ENCODE assay signal across 12 cellular contexts in the genomic region with DNA sequence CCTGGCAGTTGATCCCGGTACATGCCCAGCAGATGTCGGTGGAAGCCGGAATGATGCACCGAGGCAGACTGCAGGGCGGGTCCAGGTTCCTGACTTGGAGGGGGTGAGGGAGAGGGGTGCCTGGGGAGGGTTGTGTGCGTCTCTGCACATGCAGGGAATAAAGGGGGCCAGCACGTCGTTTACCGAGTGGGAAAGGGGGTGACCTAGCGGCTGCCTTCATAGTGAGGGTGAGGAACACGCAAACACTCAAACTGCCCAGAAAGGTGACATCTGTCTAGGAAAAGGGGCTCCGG.
A peak's percentile ranks its signal among the peaks of the same experiment; 100 is the strongest.
DNase-seq lines count a peak whose midpoint lies in the region.
"Had no signal": no experiment of that assay in that cellular context is flagged by ENCODE, and none has a peak within 500 bp of the region (broad histone marks: within the 10 kb centered on the region; RNA-seq: fewer than 3 reads in every experiment).

No MANE protein-coding gene starts in this region.

- no peak overlapping the region for H2AFZ ChIP-seq in trophoblast cell (ENCODE audit: insufficient read depth, low read length, poor library complexity)

- no peak overlapping the region for H4K91ac ChIP-seq in trophoblast cell (ENCODE audit: low read depth, low read length)

- H2BK5ac ChIP-seq in trophoblast cell (ENCODE audit: low read depth, low read length, poor library complexity), result no peak overlapping the region

- no peak overlapping the region for H3K4me2 ChIP-seq in trophoblast cell (ENCODE audit: low read length)

- no peak overlapping the region for H3K27ac ChIP-seq in trophoblast cell (ENCODE audit: low read depth, low read length)

- H2BK120ac ChIP-seq in trophoblast cell (ENCODE audit: insufficient read depth, low read length, poor library complexity), result no peak overlapping the region

- H2AK5ac ChIP-seq in trophoblast cell (ENCODE audit: low read length), result no peak overlapping the region

- H4K12ac ChIP-seq in trophoblast cell (ENCODE audit: low read depth, low read length), result no peak overlapping the region

- no peak overlapping the region for H2BK12ac ChIP-seq in trophoblast cell (ENCODE audit: low read length)

- no peaks in the 10 kb centered on the region for H3K79me2 ChIP-seq in trophoblast cell (ENCODE audit: control insufficient read depth, insufficient read depth, low read length, poor library complexity)

- no peak overlapping the region for H4K8ac ChIP-seq in trophoblast cell (ENCODE audit: low read depth, low read length)

- no peak overlapping the region for H3K14ac ChIP-seq in trophoblast cell (ENCODE audit: low read length)

- H3K79me1 ChIP-seq in trophoblast cell (ENCODE audit: low read length), result no peaks in the 10 kb centered on the region

- H3K9ac ChIP-seq in trophoblast cell (ENCODE audit: low read length), result no peak overlapping the region

- DNase-seq in activated CD8-positive, alpha-beta memory T cell treated with anti-CD3 and anti-CD28 coated beads, Interleukin-2, amount 50 U/mL, for 48 hours, result peak; percentile 23
- no peak for DNase-seq in activated CD8-positive, alpha-beta memory T cell treated with anti-CD3 and anti-CD28 coated beads, Interleukin-2, amount 50 U/mL, for 4 hours
- DNase-seq in NCI-H69 (lab: John Stamatoyannopoulos, UW) (peak; percentile 48), trophoblast cell (no peak), NCI-H146 treated with DMSO at 0.1 percent for 48 hours (lab: John Stamatoyannopoulos, UW; ENCODE audit: unreplicated experiment) (no peak)
- no peak for DNase-seq in activated T-cell treated with anti-CD3 and anti-CD28 coated beads, Interleukin-2, amount 50 U/mL, for 48 hours
- DNase-seq: BE2C; CD4-positive, alpha-beta memory T cell; DMS79; GDM1; H9; IMR-90 had no signal

- H3K18ac ChIP-seq in trophoblast cell (ENCODE audit: low read length), result no peak overlapping the region

- H3K27me3 ChIP-seq in trophoblast cell (ENCODE audit: insufficient read depth, low read length), result no peaks in the 10 kb centered on the region
- H3K27me3 ChIP-seq: BE2C had no signal

- no CpG with 5 or more reads among the region's 12 CpGs for WGBS in trophoblast cell (ENCODE audit: extremely low coverage, insufficient coverage, insufficient read length)

- H3K9me3 ChIP-seq in trophoblast cell (ENCODE audit: insufficient read depth, low read depth, low read length), result peaks cover 66% of the 10 kb centered on the region
- H3K9me3 ChIP-seq: BE2C had no signal

- H3K23ac ChIP-seq in trophoblast cell (ENCODE audit: low read length), result no peak overlapping the region

- peak overlapping the region; percentile 34 for H3K4me3 ChIP-seq in trophoblast cell (ENCODE audit: low read depth, low read length)

- no peak overlapping the region for H3K4ac ChIP-seq in trophoblast cell (ENCODE audit: low read depth, low read length)

- no peaks in the 10 kb centered on the region for H3K4me1 ChIP-seq in trophoblast cell (ENCODE audit: control insufficient read depth in 1 of 2, insufficient read depth in 2 of 2, low read length in 2 of 2)
- H3K4me1 ChIP-seq: BE2C had no signal

- H3K36me3 ChIP-seq in trophoblast cell (ENCODE audit: control insufficient read depth in 1 of 2, insufficient read depth in 2 of 2, low read length in 2 of 2), result no peaks in the 10 kb centered on the region
- H3K36me3 ChIP-seq: BE2C had no signal

Comparison
In these comparisons a context has a peak if more than half of its experiments do, and no peak if none do; other contexts are left out.
1. DNase-seq: peak in activated CD8-positive, alpha-beta memory T cell treated with anti-CD3 and anti-CD28 coated beads, Interleukin-2, amount 50 U/mL, for 48 hours (single experiment) and NCI-H69 (single experiment); none in activated CD8-positive, alpha-beta memory T cell treated with anti-CD3 and anti-CD28 coated beads, Interleukin-2, amount 50 U/mL, for 4 hours (single experiment), trophoblast cell (0 of 2), activated T-cell treated with anti-CD3 and anti-CD28 coated beads, Interleukin-2, amount 50 U/mL, for 48 hours (0 of 2) and NCI-H146 treated with DMSO at 0.1 percent for 48 hours (single experiment).